ENCODE assay signal across 8 cellular contexts in genomic region chr1:150567717-150568561, GRCh38. TPM values are rescaled to one million over a fixed set of nuclear protein-coding genes. Genes with fewer than 3 reads are reported as not detected.
DNase-seq lines count a peak whose midpoint lies in the region; ATAC-seq and TF ChIP-seq lines count a peak whose summit lies in the region.

No MANE protein-coding gene starts in this region.

- peaks cover 27% of the 10 kb centered on the region for H3F3A ChIP-seq in OCI-LY1 (ENCODE audit: insufficient read depth, low read length)

- H3K4me3 ChIP-seq in OCI-LY1 (ENCODE audit: low read depth, low read length, poor library complexity, severe bottlenecking) (peak overlapping the region; percentile 44), parathyroid adenoma (ENCODE audit: low read depth, low read length) (peak overlapping the region; percentile 51)

- H3K9ac ChIP-seq in OCI-LY1 (ENCODE audit: low read length) (peak overlapping the region; percentile 50), parathyroid adenoma (no peak overlapping the region)

- H4K20me1 ChIP-seq in OCI-LY1 (ENCODE audit: insufficient read depth, low read length), result no peaks in the 10 kb centered on the region

- H3K79me2 ChIP-seq in OCI-LY1 (ENCODE audit: insufficient read depth, low read length) (no peaks in the 10 kb centered on the region), parathyroid adenoma (peaks cover 3% of the 10 kb centered on the region)

- peak; percentile 17 for ATAC-seq in HG03095 (IDR thresholded peaks at IDR 0.05; ENCODE audit: unreplicated experiment)
- peak; percentile 59 to 80 for ATAC-seq in left cardiac atrium

- DNase-seq in NK-92 treated with Interleukin-12 subunit alpha and Interleukin-12 subunit beta, amount 100 ng/mL, for 24 hours (lab: John Stamatoyannopoulos, UW), result peak; percentile 50
- no peak for DNase-seq in NK-92 (lab: John Stamatoyannopoulos, UW; ENCODE audit: unreplicated experiment)
- peak; percentile 77 for DNase-seq in amniotic stem cell (lab: John Stamatoyannopoulos, UW)
- peak; percentile 78 for DNase-seq in left cardiac atrium
- no peak for DNase-seq in effector CD4-positive, alpha-beta T cell

- peaks cover 90% of the 10 kb centered on the region for H3K4me1 ChIP-seq in OCI-LY1 (ENCODE audit: insufficient read depth, low read length, severe bottlenecking)
- H3K4me1 ChIP-seq in parathyroid adenoma, result peaks cover 29% of the 10 kb centered on the region

- peak overlapping the region; percentile 99 for H3K27ac ChIP-seq in OCI-LY1 (ENCODE audit: low read depth, low read length, poor library complexity, severe bottlenecking)
- H3K27ac ChIP-seq in parathyroid adenoma, result peak overlapping the region; percentile 88

- no peaks in the 10 kb centered on the region for H3K27me3 ChIP-seq in OCI-LY1 (ENCODE audit: insufficient read depth, low read length)
- no peaks in the 10 kb centered on the region for H3K27me3 ChIP-seq in parathyroid adenoma (ENCODE audit: control insufficient read depth, insufficient read depth, low read length)

- H3K9me3 ChIP-seq in OCI-LY1 (ENCODE audit: low read length) (no peaks in the 10 kb centered on the region), parathyroid adenoma (ENCODE audit: control insufficient read depth, low read length) (no peaks in the 10 kb centered on the region)

- H3K9me2 ChIP-seq in OCI-LY1 (ENCODE audit: low read depth, low read length), result no peaks in the 10 kb centered on the region

- H2AFZ ChIP-seq in OCI-LY1 (ENCODE audit: low read length) (no peak overlapping the region), parathyroid adenoma (no peak overlapping the region)

- intact Hi-C loops in left cardiac atrium (cut with DNase I), result loop anchor here in 1 of 2 donors (10.0 kb wide), 1 partner anchor 247 kb away; no protein-coding TSS in a partner anchor

- H3K36me3 ChIP-seq in OCI-LY1 (ENCODE audit: insufficient read depth, low read length) (peaks cover 19% of the 10 kb centered on the region), parathyroid adenoma (ENCODE audit: control insufficient read depth, insufficient read depth, low read length) (no peaks in the 10 kb centered on the region)

- TF ChIP-seq CTCF in OCI-LY1 (IDR thresholded peaks at IDR 0.05; ENCODE audit: low read length) (no peak; the same call in 1 of the 2 replicates), parathyroid adenoma (IDR thresholded peaks at IDR 0.05) (no peak)

- H3K4me2 ChIP-seq in OCI-LY1 (ENCODE audit: low read length) (peak overlapping the region; percentile 69), parathyroid adenoma (ENCODE audit: low read length) (peak overlapping the region; percentile 61)

RNA-seq across cellular contexts. Expression of gene MCL1, which starts 11.5 kb away (rescaled TPM):
- total RNA-seq in left cardiac atrium, result 100 to 1,000 TPM; 103 to 146 TPM

RNA-seq across cellular contexts. Expression of gene ADAMTSL4, which starts 18.7 kb away (rescaled TPM):
- total RNA-seq in left cardiac atrium, result 10 to 100 TPM; 31.5 to 62.5 TPM

RNA-seq across cellular contexts. Expression of gene FALEC, which starts 52.4 kb away (rescaled TPM):
- total RNA-seq in left cardiac atrium, result not detected

Comparison
In these comparisons a context has a peak if more than half of its experiments do, and no peak if none do; other contexts are left out.
1. DNase-seq: peak in NK-92 treated with Interleukin-12 subunit alpha and Interleukin-12 subunit beta, amount 100 ng/mL, for 24 hours (single experiment), amniotic stem cell (single experiment) and left cardiac atrium (single experiment); none in NK-92 (single experiment) and effector CD4-positive, alpha-beta T cell (single experiment).